Comparison of ENCODE assay signal across 8 cellular contexts in genomic region chr15:78565097-78565950, GRCh38. TPM values are rescaled to one million over a fixed set of nuclear protein-coding genes. Genes with fewer than 3 reads are reported as not detected.
DNase-seq lines count a peak whose midpoint lies in the region; ATAC-seq and TF ChIP-seq lines count a peak whose summit lies in the region.

Gene CHRNA5, plus strand, starts transcription at chr15:78565520. Its CDS starts 200 bp downstream, at chr15:78565720.

- H3K4me1 ChIP-seq in liver (ENCODE audit: control insufficient read depth in 4 of 4, insufficient read depth in 4 of 4, low read length in 3 of 4), result peaks cover 3 to 8% (median 7%) of the 10 kb centered on the region in 4 donors

- H3K4me3 ChIP-seq in coronary artery, result peak within 1 kb of the TSS; percentile 67
- peak within 1 kb of the TSS in 2 of 3 donors; percentile 70 to 79 for H3K4me3 ChIP-seq in liver (ENCODE audit: low read depth in 1 of 3, low read length in 3 of 3)

- ATAC-seq in GM18873 (IDR thresholded peaks at IDR 0.05; ENCODE audit: low FRiP score, unreplicated experiment) (peak; percentile 60), HG03196 (IDR thresholded peaks at IDR 0.05; ENCODE audit: unreplicated experiment) (peak; percentile 77)

- peak; percentile 84 for DNase-seq in ACHN
- peak; percentile 82 for DNase-seq in NCI-H345 treated with DMSO at 0.1 percent for 48 hours (lab: John Stamatoyannopoulos, UW; ENCODE audit: unreplicated experiment)
- peak; percentile 46 for DNase-seq in activated CD4-positive, alpha-beta T cell treated with anti-CD3 and anti-CD28 coated beads for 1 hour
- DNase-seq in coronary artery (ENCODE audit: low spot score), result peak; percentile 85
- DNase-seq in stimulated activated CD4-positive, alpha-beta T cell treated with anti-CD3 and anti-CD28 coated beads, TNF-alpha, amount 100 ng/mL, for 4 hours (ENCODE audit: low read depth in 3 of 3), result peak; percentile 49 to 66 (median 65)

- WGBS in liver, result 1% methylated on average over 75 of the region's 75 CpGs

- peaks cover 0 to 2% (median 0%) of the 10 kb centered on the region in 4 donors for H3K27me3 ChIP-seq in liver (ENCODE audit: control insufficient read depth in 4 of 4, insufficient read depth in 4 of 4, low read length in 3 of 4)

- H3K36me3 ChIP-seq in liver (ENCODE audit: control insufficient read depth in 4 of 4, insufficient read depth in 3 of 4, low read depth in 1 of 4, low read length in 3 of 4), result no peaks in the 10 kb centered on the region

- no peaks in the 10 kb centered on the region for H3K9me3 ChIP-seq in liver (ENCODE audit: control insufficient read depth in 4 of 4, low read length in 3 of 4)

- no peak within 1 kb of the TSS for H3K9ac ChIP-seq in liver (ENCODE audit: low read depth in 1 of 2, low read length in 2 of 2)

- no peak for TF ChIP-seq RAD21 in liver (IDR thresholded peaks at IDR 0.05)

- in situ Hi-C loops in ACHN (cut with HindIII; ENCODE audit: low pct_ligation_motif_present, low pct_unique_long_range_greater_than_20kb, low sequenced_read_pairs), result no loop called here

- TF ChIP-seq CTCF in coronary artery (IDR thresholded peaks at IDR 0.05) (no peak), liver (IDR thresholded peaks at IDR 0.05; ENCODE audit: low read depth, low read length, missing input control) (no peak)

- H3K27ac ChIP-seq in coronary artery, result no peak within 1 kb of the TSS
- no peak within 1 kb of the TSS for H3K27ac ChIP-seq in liver (ENCODE audit: low read depth in 1 of 2, low read length in 2 of 2)

TF ChIP-seq in liver, 16 proteins besides CTCF, POLR2A, EP300 and RAD21:
- TF ChIP-seq ZBTB33 (IDR thresholded peaks at IDR 0.05) (no peak), EGR1 (IDR thresholded peaks at IDR 0.05; ENCODE audit: low read depth in 2 of 2) (no peak), JUND (IDR thresholded peaks at IDR 0.05) (no peak), RXRA (IDR thresholded peaks at IDR 0.05) (no peak), FOXA2 (IDR thresholded peaks at IDR 0.05) (no peak), TAF1 (conservative IDR thresholded peaks at IDR 0.05) (no peak)

RNA-seq across cellular contexts. Expression of gene CHRNA5, which starts in this region (rescaled TPM):
- under 1 TPM; 0.17 to 0.56 TPM for total RNA-seq in liver
- polyA plus RNA-seq in liver, result under 1 TPM; 0.31 to 0.40 TPM
